In the genomic region with DNA sequence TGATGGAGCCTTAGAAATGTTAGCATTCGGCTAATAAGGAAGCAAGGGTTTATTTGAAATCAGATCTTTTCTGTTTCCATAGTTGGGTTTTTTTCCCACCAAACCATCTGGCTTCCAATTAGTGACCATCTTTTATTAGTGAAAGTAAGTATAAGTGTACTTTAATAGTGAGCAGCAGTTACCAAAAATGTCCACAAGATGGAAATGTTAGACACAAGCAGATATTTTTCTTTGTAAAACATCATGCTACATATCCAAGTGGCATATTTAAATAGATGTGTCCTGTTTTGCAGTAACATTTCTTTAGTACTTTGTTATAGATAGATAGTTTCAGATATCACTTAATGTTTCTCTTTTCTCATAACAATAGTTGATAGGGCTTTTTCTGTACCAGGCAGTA, we compare ENCODE assay signal across 8 cellular contexts. TPM values are rescaled to one million over a fixed set of nuclear protein-coding genes. Genes with fewer than 3 reads are reported as not detected.
DNase-seq lines count a peak whose midpoint lies in the region; ATAC-seq and TF ChIP-seq lines count a peak whose summit lies in the region.

No MANE protein-coding gene starts in this region.

- no peaks in the 10 kb centered on the region for H3K9me2 ChIP-seq in neural cell (ENCODE audit: insufficient read depth, low read length)

- TF ChIP-seq RAD21 in neural cell (conservative IDR thresholded peaks at IDR 0.05) = peak; percentile 74

- H3K4me2 ChIP-seq in neural cell (ENCODE audit: low read length) = no peak overlapping the region

- H4K20me1 ChIP-seq in neural cell (ENCODE audit: insufficient read depth) = no peaks in the 10 kb centered on the region

- H3K4me3 ChIP-seq in colonic mucosa (no peak overlapping the region), neural cell (ENCODE audit: low read length) (no peak overlapping the region)

- no peaks in the 10 kb centered on the region for H3K4me1 ChIP-seq in colonic mucosa

- intact Hi-C loops in colonic mucosa (cut with DNase I) = loop anchor here (10.0 kb wide), 1 partner anchor 256 kb away; no protein-coding TSS in a partner anchor

- peak; percentile 41 for TF ChIP-seq CTCF in colonic mucosa (IDR thresholded peaks at IDR 0.05)
- peak; percentile 75 for TF ChIP-seq CTCF in neural cell (IDR thresholded peaks at IDR 0.05; ENCODE audit: poor library complexity, severe bottlenecking)

- no peak for TF ChIP-seq EP300 in neural cell (conservative IDR thresholded peaks at IDR 0.05; ENCODE audit: poor library complexity, severe bottlenecking)

- H3K9ac ChIP-seq in colonic mucosa (ENCODE audit: low read depth in 2 of 2, low read length in 2 of 2) (no peak overlapping the region), neural cell (ENCODE audit: low read length) (no peak overlapping the region)

- DNase-seq in NCI-H82 (lab: John Stamatoyannopoulos, UW) = peak; percentile 33
- no peak for DNase-seq in NCI-H82 treated with DMSO at 0.1 percent for 48 hours (lab: John Stamatoyannopoulos, UW; ENCODE audit: unreplicated experiment)
- peak; percentile 59 for DNase-seq in NCI-H2196 (lab: John Stamatoyannopoulos, UW; ENCODE audit: unreplicated experiment)
- DNase-seq in colonic mucosa = no peak
- no peak for DNase-seq in activated CD4-positive, alpha-beta T cell treated with anti-CD3 and anti-CD28 coated beads for 1 hour

- no peaks in the 10 kb centered on the region for H3K9me3 ChIP-seq in colonic mucosa
- H3K9me3 ChIP-seq in neural cell (ENCODE audit: low read length) = no peaks in the 10 kb centered on the region

- H3K36me3 ChIP-seq in colonic mucosa = no peaks in the 10 kb centered on the region
- no peaks in the 10 kb centered on the region for H3K36me3 ChIP-seq in neural cell (ENCODE audit: insufficient read depth, low read length)

- H3K27ac ChIP-seq in colonic mucosa (no peak overlapping the region), neural cell (ENCODE audit: low read length) (no peak overlapping the region)

- no peak for ATAC-seq in GM21360 (IDR thresholded peaks at IDR 0.05; ENCODE audit: unreplicated experiment)
- no peak for ATAC-seq in HG03139 (IDR thresholded peaks at IDR 0.05; ENCODE audit: unreplicated experiment)

- H3F3A ChIP-seq in neural cell (ENCODE audit: insufficient read depth, low read length, poor library complexity, severe bottlenecking) = no peaks in the 10 kb centered on the region

- H3K79me2 ChIP-seq in neural cell (replicated peaks; ENCODE audit: insufficient read depth, low read length) = no peaks in the 10 kb centered on the region

- no peak overlapping the region for H2AFZ ChIP-seq in neural cell (ENCODE audit: low read depth, low read length)

- H3K27me3 ChIP-seq in colonic mucosa (no peaks in the 10 kb centered on the region), neural cell (ENCODE audit: insufficient read depth, low read depth, low read length) (no peaks in the 10 kb centered on the region)

TF ChIP-seq in neural cell, 6 proteins besides CTCF, POLR2A, EP300 and RAD21:
- TF ChIP-seq EZH2 (IDR thresholded peaks at IDR 0.05; ENCODE audit: borderline replicate concordance, insufficient read depth, low read length, poor library complexity, severe bottlenecking) (no peak), SMC3 (conservative IDR thresholded peaks at IDR 0.05; ENCODE audit: poor library complexity) (peak; percentile 75), TAF1 (IDR thresholded peaks at IDR 0.05; ENCODE audit: low read depth) (no peak), POLR2AphosphoS5 (IDR thresholded peaks at IDR 0.05) (no peak), MXI1 (conservative IDR thresholded peaks at IDR 0.05; ENCODE audit: poor library complexity, severe bottlenecking) (no peak)
- TF ChIP-seq, protein P1, sequence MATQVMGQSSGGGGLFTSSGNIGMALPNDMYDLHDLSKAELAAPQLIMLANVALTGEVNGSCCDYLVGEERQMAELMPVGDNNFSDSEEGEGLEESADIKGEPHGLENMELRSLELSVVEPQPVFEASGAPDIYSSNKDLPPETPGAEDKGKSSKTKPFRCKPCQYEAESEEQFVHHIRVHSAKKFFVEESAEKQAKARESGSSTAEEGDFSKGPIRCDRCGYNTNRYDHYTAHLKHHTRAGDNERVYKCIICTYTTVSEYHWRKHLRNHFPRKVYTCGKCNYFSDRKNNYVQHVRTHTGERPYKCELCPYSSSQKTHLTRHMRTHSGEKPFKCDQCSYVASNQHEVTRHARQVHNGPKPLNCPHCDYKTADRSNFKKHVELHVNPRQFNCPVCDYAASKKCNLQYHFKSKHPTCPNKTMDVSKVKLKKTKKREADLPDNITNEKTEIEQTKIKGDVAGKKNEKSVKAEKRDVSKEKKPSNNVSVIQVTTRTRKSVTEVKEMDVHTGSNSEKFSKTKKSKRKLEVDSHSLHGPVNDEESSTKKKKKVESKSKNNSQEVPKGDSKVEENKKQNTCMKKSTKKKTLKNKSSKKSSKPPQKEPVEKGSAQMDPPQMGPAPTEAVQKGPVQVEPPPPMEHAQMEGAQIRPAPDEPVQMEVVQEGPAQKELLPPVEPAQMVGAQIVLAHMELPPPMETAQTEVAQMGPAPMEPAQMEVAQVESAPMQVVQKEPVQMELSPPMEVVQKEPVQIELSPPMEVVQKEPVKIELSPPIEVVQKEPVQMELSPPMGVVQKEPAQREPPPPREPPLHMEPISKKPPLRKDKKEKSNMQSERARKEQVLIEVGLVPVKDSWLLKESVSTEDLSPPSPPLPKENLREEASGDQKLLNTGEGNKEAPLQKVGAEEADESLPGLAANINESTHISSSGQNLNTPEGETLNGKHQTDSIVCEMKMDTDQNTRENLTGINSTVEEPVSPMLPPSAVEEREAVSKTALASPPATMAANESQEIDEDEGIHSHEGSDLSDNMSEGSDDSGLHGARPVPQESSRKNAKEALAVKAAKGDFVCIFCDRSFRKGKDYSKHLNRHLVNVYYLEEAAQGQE (IDR thresholded peaks at IDR 0.05; ENCODE audit: borderline replicate concordance) = no peak

RNA-seq across cellular contexts. Expression of a gene that starts 28.8 kb away (rescaled TPM):
- 10 to 100 TPM; 16.4 to 18.2 TPM for total RNA-seq in colonic mucosa
- polyA plus RNA-seq in neural cell = 140 and 227 TPM in 2 replicates
- 51.9 and 101 TPM in 2 replicates for polyA minus RNA-seq in neural cell

RNA-seq across cellular contexts. Expression of a gene that starts 40.2 kb away (rescaled TPM):
- 100 to 1,000 TPM in 1 of 2 donors, 10 to 100 TPM in 1; 20.6 to 162 TPM for total RNA-seq in colonic mucosa
- polyA plus RNA-seq in neural cell = 0.20 TPM in 1 of 2 replicates, not detected in the other
- 0.58 TPM in 1 of 2 replicates, not detected in the other for polyA minus RNA-seq in neural cell

Comparison
In these comparisons a context has a peak if more than half of its experiments do, and no peak if none do; other contexts are left out.
1. DNase-seq: peak in NCI-H82 (single experiment) and NCI-H2196 (single experiment); none in NCI-H82 treated with DMSO at 0.1 percent for 48 hours (single experiment), colonic mucosa (single experiment) and activated CD4-positive, alpha-beta T cell treated with anti-CD3 and anti-CD28 coated beads for 1 hour (single experiment).